In the genomic region with DNA sequence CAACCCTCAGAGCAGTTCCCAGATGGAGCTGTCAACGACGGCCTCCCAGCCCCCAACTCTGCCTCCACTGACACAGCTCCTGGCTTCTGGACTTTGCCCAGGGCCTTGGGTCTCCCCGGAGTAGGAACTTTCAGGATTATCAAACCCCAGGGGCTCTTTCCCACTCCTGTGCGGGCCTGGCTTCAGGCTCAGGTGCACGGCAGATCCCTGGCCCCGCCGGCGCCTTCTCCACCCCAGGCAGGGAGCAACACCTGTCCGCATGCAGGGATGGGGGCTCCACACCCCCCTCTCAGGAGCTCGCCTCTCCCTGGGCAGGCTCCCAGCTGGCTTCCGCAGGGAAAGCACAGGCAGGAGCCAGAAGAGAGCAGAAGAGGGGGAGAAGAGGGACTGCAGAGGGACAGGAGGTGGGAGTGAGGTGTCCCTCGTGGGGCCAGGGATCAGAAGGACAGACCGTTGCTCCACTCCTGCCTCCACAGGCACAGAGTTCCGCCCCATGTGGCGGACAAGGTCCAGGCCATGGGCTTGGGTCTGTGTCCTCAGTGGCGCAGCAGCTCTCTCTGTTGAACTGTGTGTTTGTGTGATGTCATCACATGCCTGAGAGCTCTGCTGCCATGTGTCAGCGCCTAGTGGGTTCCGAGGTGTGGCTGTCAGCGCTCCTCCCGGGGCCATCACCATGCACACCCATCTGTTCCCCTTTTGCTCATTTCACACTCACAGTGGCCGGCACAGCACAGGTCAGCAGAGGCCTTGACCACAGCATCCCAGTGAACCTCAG, we compare ENCODE assay signal across 1 cellular context.
TF ChIP-seq lines count a peak whose summit lies in the region.

No MANE protein-coding gene starts in this region.

TF ChIP-seq in GM23338, 12 proteins besides CTCF, POLR2A, EP300 and RAD21 (continued from another document):
- TF ChIP-seq, protein P1, sequence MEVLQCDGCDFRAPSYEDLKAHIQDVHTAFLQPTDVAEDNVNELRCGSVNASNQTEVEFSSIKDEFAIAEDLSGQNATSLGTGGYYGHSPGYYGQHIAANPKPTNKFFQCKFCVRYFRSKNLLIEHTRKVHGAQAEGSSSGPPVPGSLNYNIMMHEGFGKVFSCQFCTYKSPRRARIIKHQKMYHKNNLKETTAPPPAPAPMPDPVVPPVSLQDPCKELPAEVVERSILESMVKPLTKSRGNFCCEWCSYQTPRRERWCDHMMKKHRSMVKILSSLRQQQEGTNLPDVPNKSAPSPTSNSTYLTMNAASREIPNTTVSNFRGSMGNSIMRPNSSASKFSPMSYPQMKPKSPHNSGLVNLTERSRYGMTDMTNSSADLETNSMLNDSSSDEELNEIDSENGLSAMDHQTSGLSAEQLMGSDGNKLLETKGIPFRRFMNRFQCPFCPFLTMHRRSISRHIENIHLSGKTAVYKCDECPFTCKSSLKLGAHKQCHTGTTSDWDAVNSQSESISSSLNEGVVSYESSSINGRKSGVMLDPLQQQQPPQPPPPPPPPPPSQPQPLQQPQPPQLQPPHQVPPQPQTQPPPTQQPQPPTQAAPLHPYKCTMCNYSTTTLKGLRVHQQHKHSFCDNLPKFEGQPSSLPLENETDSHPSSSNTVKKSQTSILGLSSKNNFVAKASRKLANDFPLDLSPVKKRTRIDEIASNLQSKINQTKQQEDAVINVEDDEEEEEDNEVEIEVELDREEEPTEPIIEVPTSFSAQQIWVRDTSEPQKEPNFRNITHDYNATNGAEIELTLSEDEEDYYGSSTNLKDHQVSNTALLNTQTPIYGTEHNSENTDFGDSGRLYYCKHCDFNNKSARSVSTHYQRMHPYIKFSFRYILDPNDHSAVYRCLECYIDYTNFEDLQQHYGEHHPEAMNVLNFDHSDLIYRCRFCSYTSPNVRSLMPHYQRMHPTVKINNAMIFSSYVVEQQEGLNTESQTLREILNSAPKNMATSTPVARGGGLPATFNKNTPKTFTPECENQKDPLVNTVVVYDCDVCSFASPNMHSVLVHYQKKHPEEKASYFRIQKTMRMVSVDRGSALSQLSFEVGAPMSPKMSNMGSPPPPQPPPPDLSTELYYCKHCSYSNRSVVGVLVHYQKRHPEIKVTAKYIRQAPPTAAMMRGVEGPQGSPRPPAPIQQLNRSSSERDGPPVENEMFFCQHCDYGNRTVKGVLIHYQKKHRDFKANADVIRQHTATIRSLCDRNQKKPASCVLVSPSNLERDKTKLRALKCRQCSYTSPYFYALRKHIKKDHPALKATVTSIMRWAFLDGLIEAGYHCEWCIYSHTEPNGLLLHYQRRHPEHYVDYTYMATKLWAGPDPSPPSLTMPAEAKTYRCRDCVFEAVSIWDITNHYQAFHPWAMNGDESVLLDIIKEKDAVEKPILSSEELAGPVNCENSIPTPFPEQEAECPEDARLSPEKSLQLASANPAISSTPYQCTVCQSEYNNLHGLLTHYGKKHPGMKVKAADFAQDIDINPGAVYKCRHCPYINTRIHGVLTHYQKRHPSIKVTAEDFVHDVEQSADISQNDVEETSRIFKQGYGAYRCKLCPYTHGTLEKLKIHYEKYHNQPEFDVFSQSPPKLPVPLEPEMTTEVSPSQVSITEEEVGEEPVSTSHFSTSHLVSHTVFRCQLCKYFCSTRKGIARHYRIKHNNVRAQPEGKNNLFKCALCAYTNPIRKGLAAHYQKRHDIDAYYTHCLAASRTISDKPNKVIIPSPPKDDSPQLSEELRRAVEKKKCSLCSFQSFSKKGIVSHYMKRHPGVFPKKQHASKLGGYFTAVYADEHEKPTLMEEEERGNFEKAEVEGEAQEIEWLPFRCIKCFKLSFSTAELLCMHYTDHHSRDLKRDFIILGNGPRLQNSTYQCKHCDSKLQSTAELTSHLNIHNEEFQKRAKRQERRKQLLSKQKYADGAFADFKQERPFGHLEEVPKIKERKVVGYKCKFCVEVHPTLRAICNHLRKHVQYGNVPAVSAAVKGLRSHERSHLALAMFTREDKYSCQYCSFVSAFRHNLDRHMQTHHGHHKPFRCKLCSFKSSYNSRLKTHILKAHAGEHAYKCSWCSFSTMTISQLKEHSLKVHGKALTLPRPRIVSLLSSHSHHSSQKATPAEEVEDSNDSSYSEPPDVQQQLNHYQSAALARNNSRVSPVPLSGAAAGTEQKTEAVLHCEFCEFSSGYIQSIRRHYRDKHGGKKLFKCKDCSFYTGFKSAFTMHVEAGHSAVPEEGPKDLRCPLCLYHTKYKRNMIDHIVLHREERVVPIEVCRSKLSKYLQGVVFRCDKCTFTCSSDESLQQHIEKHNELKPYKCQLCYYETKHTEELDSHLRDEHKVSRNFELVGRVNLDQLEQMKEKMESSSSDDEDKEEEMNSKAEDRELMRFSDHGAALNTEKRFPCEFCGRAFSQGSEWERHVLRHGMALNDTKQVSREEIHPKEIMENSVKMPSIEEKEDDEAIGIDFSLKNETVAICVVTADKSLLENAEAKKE (CRISPR knock-in tag; IDR thresholded peaks at IDR 0.05), result no peak
- TF ChIP-seq, protein P2, sequence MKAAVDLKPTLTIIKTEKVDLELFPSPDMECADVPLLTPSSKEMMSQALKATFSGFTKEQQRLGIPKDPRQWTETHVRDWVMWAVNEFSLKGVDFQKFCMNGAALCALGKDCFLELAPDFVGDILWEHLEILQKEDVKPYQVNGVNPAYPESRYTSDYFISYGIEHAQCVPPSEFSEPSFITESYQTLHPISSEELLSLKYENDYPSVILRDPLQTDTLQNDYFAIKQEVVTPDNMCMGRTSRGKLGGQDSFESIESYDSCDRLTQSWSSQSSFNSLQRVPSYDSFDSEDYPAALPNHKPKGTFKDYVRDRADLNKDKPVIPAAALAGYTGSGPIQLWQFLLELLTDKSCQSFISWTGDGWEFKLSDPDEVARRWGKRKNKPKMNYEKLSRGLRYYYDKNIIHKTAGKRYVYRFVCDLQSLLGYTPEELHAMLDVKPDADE (IDR thresholded peaks at IDR 0.05), result no peak
- TF ChIP-seq NANOG (IDR thresholded peaks at IDR 0.05; ENCODE audit: borderline replicate concordance), result no peak
- TF ChIP-seq ZNF114 (CRISPR knock-in tag; IDR thresholded peaks at IDR 0.05), result no peak
- TF ChIP-seq STAT1 (IDR thresholded peaks at IDR 0.05; ENCODE audit: unreplicated experiment), result no peak
- no peak for TF ChIP-seq EZH2phosphoT487 (IDR thresholded peaks at IDR 0.05; ENCODE audit: unreplicated experiment)
- no peak for TF ChIP-seq JUNB (IDR thresholded peaks at IDR 0.05; ENCODE audit: unreplicated experiment)
